ENCODE assay signal across 13 cellular contexts in genomic region chr5:115423541-115423940, GRCh38.
A peak's percentile ranks its signal among the peaks of the same experiment; 100 is the strongest.
DNase-seq lines count a peak whose midpoint lies in the region; ATAC-seq and TF ChIP-seq lines count a peak whose summit lies in the region.
"Had no signal": no experiment of that assay in that cellular context is flagged by ENCODE, and none has a peak within 500 bp of the region (broad histone marks: within the 10 kb centered on the region; RNA-seq: fewer than 3 reads in every experiment).

No MANE protein-coding gene starts in this region.

- H3K4me1 Mint-ChIP-seq in GM23338: peaks cover 20% of the 10 kb centered on the region
- H3K4me1 Mint-ChIP-seq in activated T-cell treated with anti-CD3 and anti-CD28 coated beads, Interleukin-2, amount 50 U/mL, for 24 hours (ENCODE audit: low read depth): peaks cover 8% of the 10 kb centered on the region
- H3K4me1 Mint-ChIP-seq: memory B cell had no signal

- H2AFZ ChIP-seq in GM23338: peak overlapping the region; percentile 66; the same call in 1 of the 2 replicates

- H3K4me3 ChIP-seq in GM23338 (no peak overlapping the region), brain microvascular endothelial cell (ENCODE audit: low read depth, low read length) (no peak overlapping the region), right atrium auricular region (peak overlapping the region in 1 of 2 donors; percentile 10), retinal pigment epithelial cell (ENCODE audit: low read length) (no peak overlapping the region)

- H3K9me3 Mint-ChIP-seq in GM23338: peaks cover 2% of the 10 kb centered on the region; the same call in 1 of the 3 replicates
- no peaks in the 10 kb centered on the region for H3K9me3 Mint-ChIP-seq in activated T-cell treated with anti-CD3 and anti-CD28 coated beads, Interleukin-2, amount 50 U/mL, for 24 hours
- H3K9me3 Mint-ChIP-seq: memory B cell had no signal

- H3K4me1 ChIP-seq in GM23338 (ENCODE audit: insufficient read depth) (peaks cover 19% of the 10 kb centered on the region; the same call in 1 of the 2 replicates), right atrium auricular region (peaks cover 0 to 62% of the 10 kb centered on the region in 2 donors)

- no peaks in the 10 kb centered on the region for H3F3A ChIP-seq in GM23338 (replicated peaks; ENCODE audit: low read depth)

- H3K36me3 ChIP-seq in GM23338 (ENCODE audit: insufficient read depth) (no peaks in the 10 kb centered on the region), brain microvascular endothelial cell (replicated peaks) (no peaks in the 10 kb centered on the region), right atrium auricular region (no peaks in the 10 kb centered on the region)

- no peak overlapping the region for H3K4me3 Mint-ChIP-seq in GM23338
- no peak overlapping the region for H3K4me3 Mint-ChIP-seq in activated T-cell treated with anti-CD3 and anti-CD28 coated beads, Interleukin-2, amount 50 U/mL, for 24 hours
- H3K4me3 Mint-ChIP-seq: memory B cell had no signal

- ATAC-seq in GM23338: no peak; the same call in 2 of the 3 replicates
- ATAC-seq in HG02870 (IDR thresholded peaks at IDR 0.05; ENCODE audit: unreplicated experiment): no peak
- ATAC-seq in HG03571 (IDR thresholded peaks at IDR 0.05; ENCODE audit: unreplicated experiment): no peak

- no peak overlapping the region for H3K27ac Mint-ChIP-seq in GM23338
- no peak overlapping the region for H3K27ac Mint-ChIP-seq in activated T-cell treated with anti-CD3 and anti-CD28 coated beads, Interleukin-2, amount 50 U/mL, for 24 hours
- H3K27ac Mint-ChIP-seq: memory B cell had no signal

- in situ Hi-C loops in brain microvascular endothelial cell (cut with HindIII; ENCODE audit: low pct_ligation_motif_present, low sequenced_read_pairs): no loop called here

- no peaks in the 10 kb centered on the region for H3K27me3 Mint-ChIP-seq in GM23338 (ENCODE audit: insufficient read depth, low read depth, poor library complexity)
- H3K27me3 Mint-ChIP-seq in activated T-cell treated with anti-CD3 and anti-CD28 coated beads, Interleukin-2, amount 50 U/mL, for 24 hours: peaks cover 32% of the 10 kb centered on the region

- DNase-seq in GM23338 (ENCODE audit: low spot score): no peak
- DNase-seq in brain microvascular endothelial cell: peak; percentile 9
- peak; percentile 82 for DNase-seq in right atrium auricular region (ENCODE audit: low spot score)
- peak; percentile 83 for DNase-seq in retinal pigment epithelial cell (ENCODE audit: low read depth)
- no peak for DNase-seq in DMS153 (lab: John Stamatoyannopoulos, UW)
- no peak for DNase-seq in activated T-cell treated with anti-CD3 and anti-CD28 coated beads, Interleukin-2, amount 50 U/mL, for 24 hours
- DNase-seq: activated T-cell treated with anti-CD3 and anti-CD28 coated beads for 4 hours; DND-41; NCI-H1105 treated with DMSO at 0.1 percent for 48 hours; stimulated activated CD4-positive, alpha-beta T cell treated with anti-CD3 and anti-CD28 coated beads, Interleukin-12 subunit alpha, Interleukin-12 subunit beta, amount 100 ng/mL, for 4 hours had no signal

- no peak for TF ChIP-seq CTCF in GM23338 (conservative IDR thresholded peaks at IDR 0.05; ENCODE audit: low read depth in 2 of 2)
- TF ChIP-seq CTCF in brain microvascular endothelial cell (IDR thresholded peaks at IDR 0.05; ENCODE audit: low read depth, low read length, missing control alignments): no peak
- TF ChIP-seq CTCF in right atrium auricular region (IDR thresholded peaks at IDR 0.05): no peak
- no peak for TF ChIP-seq CTCF in retinal pigment epithelial cell (conservative IDR thresholded peaks at IDR 0.05; ENCODE audit: low read depth, low read length)

- H3K27ac ChIP-seq in GM23338 (ENCODE audit: low read depth): no peak overlapping the region
- H3K27ac ChIP-seq in brain microvascular endothelial cell: no peak overlapping the region
- peak overlapping the region; percentile 82 to 93 for H3K27ac ChIP-seq in right atrium auricular region

- 0 out of 2 replicates have a peak, but pooled peaks cover 5% of the 10 kb centered on the region for H3K9me2 ChIP-seq in GM23338 (ENCODE audit: insufficient read depth)

- no peak overlapping the region for H3K4me2 ChIP-seq in GM23338

- H3K9me3 ChIP-seq in right atrium auricular region: no peaks in the 10 kb centered on the region

- no peaks in the 10 kb centered on the region for H4K20me1 ChIP-seq in GM23338 (replicated peaks; ENCODE audit: insufficient read depth)

- H3K27me3 ChIP-seq in GM23338 (ENCODE audit: insufficient read depth) (no peaks in the 10 kb centered on the region), brain microvascular endothelial cell (replicated peaks) (no peaks in the 10 kb centered on the region), right atrium auricular region (no peaks in the 10 kb centered on the region)

- H3K36me3 Mint-ChIP-seq in GM23338 (ENCODE audit: low read depth): no peaks in the 10 kb centered on the region
- H3K36me3 Mint-ChIP-seq in activated T-cell treated with anti-CD3 and anti-CD28 coated beads, Interleukin-2, amount 50 U/mL, for 24 hours (ENCODE audit: low read depth): no peaks in the 10 kb centered on the region
- H3K36me3 Mint-ChIP-seq: memory B cell had no signal

- no peaks in the 10 kb centered on the region for H3K79me2 ChIP-seq in GM23338 (replicated peaks; ENCODE audit: insufficient read depth)

TF ChIP-seq in GM23338, 12 proteins besides CTCF, POLR2A, EP300 and RAD21 (continues in another document):
- TF ChIP-seq STAT1 (IDR thresholded peaks at IDR 0.05; ENCODE audit: unreplicated experiment) (no peak), ZNF331 (CRISPR knock-in tag; IDR thresholded peaks at IDR 0.05; ENCODE audit: low read depth) (no peak), CREB1 (CRISPR knock-in tag; IDR thresholded peaks at IDR 0.05; ENCODE audit: low read depth) (no peak), ZNF462 (CRISPR knock-in tag; IDR thresholded peaks at IDR 0.05) (no peak)

Comparison
In these comparisons a context has a peak if more than half of its experiments do, and no peak if none do; other contexts are left out.
1. DNase-seq: peak in brain microvascular endothelial cell (single experiment), right atrium auricular region (single experiment) and retinal pigment epithelial cell (single experiment); none in GM23338 (single experiment), DMS153 (single experiment) and activated T-cell treated with anti-CD3 and anti-CD28 coated beads, Interleukin-2, amount 50 U/mL, for 24 hours (single experiment).
2. H3K27ac ChIP-seq: peak in right atrium auricular region (2 of 2); none in GM23338 (single experiment) and brain microvascular endothelial cell (single experiment).